ENCODE assay signal across 1 cellular context in genomic region chr5:135462304-135462703, GRCh38.
TF ChIP-seq lines count a peak whose summit lies in the region.

No MANE protein-coding gene starts in this region.

TF ChIP-seq in endothelial cell of umbilical vein, 7 proteins besides CTCF, POLR2A, EP300 and RAD21:
- no peak for TF ChIP-seq POLR2AphosphoS5 (IDR thresholded peaks at IDR 0.05; ENCODE audit: insufficient read depth, low read depth, low read length)
- no peak for TF ChIP-seq JUN (IDR thresholded peaks at IDR 0.05; ENCODE audit: borderline replicate concordance, insufficient read depth, insufficient read length, low read depth)
- TF ChIP-seq, protein P1, sequence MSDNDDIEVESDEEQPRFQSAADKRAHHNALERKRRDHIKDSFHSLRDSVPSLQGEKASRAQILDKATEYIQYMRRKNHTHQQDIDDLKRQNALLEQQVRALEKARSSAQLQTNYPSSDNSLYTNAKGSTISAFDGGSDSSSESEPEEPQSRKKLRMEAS (IDR thresholded peaks at IDR 0.05; ENCODE audit: insufficient read depth, insufficient read length): no peak
- no peak for TF ChIP-seq EZH2 (IDR thresholded peaks at IDR 0.05; ENCODE audit: borderline replicate concordance, low read depth, low read length, severe bottlenecking)
- no peak for TF ChIP-seq GATA2 (IDR thresholded peaks at IDR 0.05; ENCODE audit: insufficient read depth, insufficient read length, low read depth, low read length)
- TF ChIP-seq MYC (IDR thresholded peaks at IDR 0.05; ENCODE audit: low read depth, low read length): no peak
- no peak for TF ChIP-seq FOS (IDR thresholded peaks at IDR 0.05; ENCODE audit: borderline replicate concordance, insufficient read depth, low read length)
